ENCODE assay signal across 11 cellular contexts in genomic region chr16:20329392-20330138, GRCh38. TPM values are rescaled to one million over a fixed set of nuclear protein-coding genes. Genes with fewer than 3 reads are reported as not detected.
"Had no signal": no experiment of that assay in that cellular context is flagged by ENCODE, and none has a peak within 500 bp of the region (broad histone marks: within the 10 kb centered on the region; RNA-seq: fewer than 3 reads in every experiment).

No MANE protein-coding gene starts in this region.

- H3K4me1 ChIP-seq: HAP-1 had no signal

- H3K9ac ChIP-seq: GM23248 had no signal

- H3K36me3 ChIP-seq: HAP-1 had no signal

- H3K4me3 ChIP-seq: GM23248, HAP-1 had no signal

- DNase-seq: GM23248, GOT3, H7, HFFc6, IMR-90, KBM-7 had no signal

- H2AFZ ChIP-seq: GM23248 had no signal

- H3K27ac ChIP-seq: GM23248, HL-60 had no signal

- H3K9me3 ChIP-seq: HAP-1 had no signal

- ATAC-seq: HCT116 had no signal

RNA-seq across cellular contexts. Expression of gene GP2, which starts 2.3 kb away (rescaled TPM):
- total RNA-seq: GM23248, H4, H7, HFFc6, HT1080, IMR-90 had no signal
- polyA plus RNA-seq: GM23248, IMR-90 had no signal

RNA-seq across cellular contexts. Expression of gene UMOD, which starts 22.9 kb away (rescaled TPM):
- total RNA-seq: GM23248, H4, H7, HFFc6, HT1080, IMR-90 had no signal
- polyA plus RNA-seq: GM23248, IMR-90 had no signal
